28 cellular contexts compared by ENCODE assay signal in genomic region chr12:67501362-67501761, GRCh38.
DNase-seq lines count a peak whose midpoint lies in the region; ATAC-seq and TF ChIP-seq lines count a peak whose summit lies in the region.
"Had no signal": no experiment of that assay in that cellular context is flagged by ENCODE, and none has a peak within 500 bp of the region (broad histone marks: within the 10 kb centered on the region; RNA-seq: fewer than 3 reads in every experiment).

No MANE protein-coding gene starts in this region.

- peak overlapping the region; percentile 78 for H3K27ac Mint-ChIP-seq in Calu3 (ENCODE audit: unreplicated experiment)
- H3K27ac Mint-ChIP-seq: activated CD4-positive, alpha-beta T cell treated with anti-CD3 and anti-CD28 coated beads, Interleukin-2, amount 10 ng/mL, durations not matched to agents 24 days and 14 days; activated naive CD8-positive, alpha-beta T cell treated with anti-CD3 and anti-CD28 coated beads, Interleukin-2, amount 50 U/mL, for 24 hours; activated T-cell treated with anti-CD3 and anti-CD28 coated beads, Interleukin-2, amount 50 U/mL, for 24 hours; stimulated activated naive CD8-positive, alpha-beta T cell treated with anti-CD3 and anti-CD28 coated beads, Interleukin-15, Interleukin-2, amounts not matched to agents 100 ng/mL and 50 ng/mL, for 24 hours had no signal

- CTCF ChIA-PET in Calu3 (lab: Charles Lee) = interaction anchor here (0.9 kb wide), 1 partner anchor 11 kb away, joined by 3 read pairs; no protein-coding TSS in a partner anchor

- BruUV-seq in Calu3 (replicated peaks; lab: Mats Ljungman, UMichigan) = no TSS peak

- H3K4me1 Mint-ChIP-seq in Calu3 (ENCODE audit: low read depth, unreplicated experiment) = peaks cover 40% of the 10 kb centered on the region

- ATAC-seq in GM19467 (IDR thresholded peaks at IDR 0.05; ENCODE audit: unreplicated experiment) (no peak), GM19324 (IDR thresholded peaks at IDR 0.05; ENCODE audit: low FRiP score, unreplicated experiment) (no peak)
- ATAC-seq: activated naive CD8-positive, alpha-beta T cell treated with anti-CD3 and anti-CD28 coated beads, Interleukin-2, amount 50 U/mL, for 24 hours; gastroesophageal sphincter; K562; left lung; Panc1 had no signal

- H3K36me3 Mint-ChIP-seq in Calu3 (ENCODE audit: insufficient read depth, unreplicated experiment) = peaks cover 6% of the 10 kb centered on the region

- TF ChIP-seq CTCF in Calu3 (IDR thresholded peaks at IDR 0.05; ENCODE audit: unreplicated experiment) = no peak

- peak overlapping the region; percentile 25 for H3K4me3 Mint-ChIP-seq in Calu3 (ENCODE audit: low read depth, unreplicated experiment)
- H3K4me3 Mint-ChIP-seq: activated CD4-positive, alpha-beta T cell treated with anti-CD3 and anti-CD28 coated beads, Interleukin-2, amount 10 ng/mL, durations not matched to agents 24 days and 14 days; activated naive CD8-positive, alpha-beta T cell treated with anti-CD3 and anti-CD28 coated beads, Interleukin-2, amount 50 U/mL, for 24 hours; activated T-cell treated with anti-CD3 and anti-CD28 coated beads, Interleukin-2, amount 50 U/mL, for 24 hours; immature natural killer cell; stimulated activated naive CD8-positive, alpha-beta T cell treated with anti-CD3 and anti-CD28 coated beads, Interleukin-15, Interleukin-2, amounts not matched to agents 100 ng/mL and 50 ng/mL, for 24 hours had no signal

- no peaks in the 10 kb centered on the region for H3K27me3 Mint-ChIP-seq in Calu3 (ENCODE audit: unreplicated experiment)
- H3K27me3 Mint-ChIP-seq: activated naive CD8-positive, alpha-beta T cell treated with anti-CD3 and anti-CD28 coated beads, Interleukin-2, amount 50 U/mL, for 24 hours; activated T-cell treated with anti-CD3 and anti-CD28 coated beads, Interleukin-2, amount 50 U/mL, for 24 hours; stimulated activated naive CD8-positive, alpha-beta T cell treated with anti-CD3 and anti-CD28 coated beads, Interleukin-15, Interleukin-2, amounts not matched to agents 100 ng/mL and 50 ng/mL, for 24 hours had no signal

- peaks cover 5% of the 10 kb centered on the region for H3K9me3 Mint-ChIP-seq in Calu3 (ENCODE audit: low read depth, unreplicated experiment)
- H3K9me3 Mint-ChIP-seq: activated naive CD8-positive, alpha-beta T cell treated with anti-CD3 and anti-CD28 coated beads, Interleukin-2, amount 50 U/mL, for 24 hours; activated T-cell treated with anti-CD3 and anti-CD28 coated beads, Interleukin-2, amount 50 U/mL, for 24 hours had no signal

- intact Hi-C loops in Calu3 (cut with micrococcal nuclease; ENCODE audit: unreplicated experiment) = no loop called here

- DNase-seq in Calu3 (peak; percentile 8), NCI-H1436 treated with DMSO at 0.1 percent for 48 hours (lab: John Stamatoyannopoulos, UW) (peak; percentile 63), NCI-H774 (lab: John Stamatoyannopoulos, UW) (peak; percentile 27), myocyte (ENCODE audit: low read depth) (peak; percentile 24), HCEC 1CT (no peak), C1 segment of cervical spinal cord (lab: John Stamatoyannopoulos, UW) (no peak)
- DNase-seq: activated CD4-positive, alpha-beta T cell treated with anti-CD3 and anti-CD28 coated beads, Interleukin-2, amount 10 ng/mL, durations not matched to agents 24 days and 14 days; activated naive CD8-positive, alpha-beta T cell treated with anti-CD3 and anti-CD28 coated beads, Interleukin-2, amount 50 U/mL, for 24 hours; activated T-cell treated with anti-CD3 and anti-CD28 coated beads, Interleukin-2, amount 50 U/mL, for 24 hours; central memory CD4-positive, alpha-beta T cell; dermis blood vessel endothelial cell; GF-D8; H7; hypothalamus; immature natural killer cell; left lung; mesenchymal stem cell; MM.1S; NCI-H187 treated with DMSO at 0.1 percent for 48 hours; SHP77; T-helper 9 cell; thyroid gland had no signal

Comparison
In these comparisons a context has a peak if more than half of its experiments do, and no peak if none do; other contexts are left out.
1. DNase-seq: peak in Calu3 (single experiment), NCI-H1436 treated with DMSO at 0.1 percent for 48 hours (single experiment), NCI-H774 (single experiment) and myocyte (single experiment); none in HCEC 1CT (single experiment) and C1 segment of cervical spinal cord (0 of 14).